9 cellular contexts compared by ENCODE assay signal in the genomic region with DNA sequence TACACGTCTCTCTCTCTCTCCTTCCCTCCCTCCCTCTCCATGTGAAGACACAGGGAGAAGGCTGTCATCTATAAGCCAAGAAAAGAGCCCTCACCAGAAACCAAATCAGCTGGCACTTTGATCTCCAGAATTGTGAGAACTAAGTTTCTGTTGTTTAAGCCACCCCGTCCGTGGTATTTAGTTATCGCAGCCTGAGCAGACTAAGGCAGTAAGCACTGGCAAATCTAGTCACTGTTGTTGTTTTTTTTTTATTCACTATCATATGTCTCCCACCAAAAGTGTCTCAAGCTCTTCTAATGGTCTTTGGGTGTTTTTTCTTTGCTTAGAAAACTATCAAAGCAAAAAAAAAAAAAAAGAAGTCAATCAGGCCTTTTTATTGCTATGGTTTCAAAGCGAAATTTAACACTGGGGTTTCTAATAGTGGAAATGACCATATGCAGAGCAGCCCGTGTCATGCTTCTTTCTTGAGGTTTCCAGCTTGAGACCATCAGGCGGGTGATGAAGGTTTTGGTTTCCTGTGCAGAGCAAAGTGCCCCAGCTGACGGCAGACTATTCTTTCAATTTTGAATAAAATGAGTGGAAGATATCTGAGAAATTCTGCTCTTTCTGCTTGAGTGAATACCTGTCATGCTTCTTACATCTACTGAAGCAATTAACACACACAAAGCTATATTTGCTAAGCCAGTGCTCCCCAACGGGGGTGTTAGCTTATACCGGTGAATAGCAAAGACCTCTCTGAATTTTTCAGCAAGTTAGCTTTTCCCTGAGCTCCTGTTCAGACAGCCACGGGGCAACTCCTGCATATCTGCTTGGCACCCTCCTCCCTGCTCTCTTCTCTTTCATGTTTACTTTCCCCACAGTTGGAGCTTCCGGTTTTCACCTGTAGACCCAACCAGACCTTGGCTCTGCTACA.
DNase-seq lines count a peak whose midpoint lies in the region; ATAC-seq lines count a peak whose summit lies in the region.
"Had no signal": no experiment of that assay in that cellular context is flagged by ENCODE, and none has a peak within 500 bp of the region (broad histone marks: within the 10 kb centered on the region; RNA-seq: fewer than 3 reads in every experiment).

No MANE protein-coding gene starts in this region.

- no peaks in the 10 kb centered on the region for H3K9me3 ChIP-seq in Karpas-422 (ENCODE audit: low read length)
- H3K9me3 ChIP-seq in CD4-positive, alpha-beta memory T cell (ENCODE audit: control insufficient read depth in 1 of 2, low read length in 2 of 2) = no peaks in the 10 kb centered on the region

- H3K27me3 ChIP-seq in Karpas-422 (ENCODE audit: low read length) = no peaks in the 10 kb centered on the region
- H3K27me3 ChIP-seq in CD4-positive, alpha-beta memory T cell (ENCODE audit: insufficient read depth, low read length) = no peaks in the 10 kb centered on the region

- peaks cover 3% of the 10 kb centered on the region for H3K9me3 Mint-ChIP-seq in stimulated activated memory B cell treated with anti-CD40 and anti-IgM and Interleukin-4, amounts not matched to agents 10 μg/mL and 1 μg/mL and 100 μg/mL, for 72 hours
- H3K9me3 Mint-ChIP-seq in CD4-positive, alpha-beta memory T cell = peaks cover 0 to 2% (median 0%) of the 10 kb centered on the region in 8 donors

- no peak overlapping the region for H2AFZ ChIP-seq in Karpas-422 (ENCODE audit: low read length)

- peak overlapping the region; percentile 27 for H3K4me2 ChIP-seq in Karpas-422 (ENCODE audit: low read depth, low read length, poor library complexity, severe bottlenecking)

- no peaks in the 10 kb centered on the region for H3K9me2 ChIP-seq in Karpas-422 (replicated peaks; ENCODE audit: insufficient read depth, low read length)

- intact Hi-C loops in left cardiac atrium (cut with DNase I) = no loop called here
- intact Hi-C loops in cardiac septum (cut with DNase I) = no loop called here
- intact Hi-C loops in CD4-positive, alpha-beta memory T cell (cut with micrococcal nuclease) = no loop called here

- no peak overlapping the region for H3K4me3 ChIP-seq in Karpas-422 (ENCODE audit: low read length)
- no peak overlapping the region for H3K4me3 ChIP-seq in CD4-positive, alpha-beta memory T cell (ENCODE audit: low read length in 2 of 2)

- peak; percentile 57 to 75 for ATAC-seq in left cardiac atrium
- ATAC-seq in HG02642 (IDR thresholded peaks at IDR 0.05; ENCODE audit: poor library complexity, unreplicated experiment) = peak; percentile 94
- ATAC-seq in stimulated activated memory B cell treated with anti-CD40 and anti-IgM and Interleukin-4, amounts not matched to agents 10 μg/mL and 1 μg/mL and 100 μg/mL, for 72 hours = peak; percentile 77

- in situ Hi-C loops in ACHN (cut with HindIII; ENCODE audit: low pct_ligation_motif_present, low pct_unique_long_range_greater_than_20kb, low sequenced_read_pairs) = no loop called here

- DNase-seq in left cardiac atrium (no peak), cardiac septum (ENCODE audit: low spot score) (no peak), Karpas-422 (peak; percentile 75), ACHN (no peak), NCI-H2196 treated with DMSO at 0.1 percent for 48 hours (lab: John Stamatoyannopoulos, UW; ENCODE audit: unreplicated experiment) (no peak)
- no peak for DNase-seq in CD4-positive, alpha-beta memory T cell

- H3K27me3 Mint-ChIP-seq in stimulated activated memory B cell treated with anti-CD40 and anti-IgM and Interleukin-4, amounts not matched to agents 10 μg/mL and 1 μg/mL and 100 μg/mL, for 72 hours = no peaks in the 10 kb centered on the region
- H3K27me3 Mint-ChIP-seq in CD4-positive, alpha-beta memory T cell = peaks cover 1 to 7% of the 10 kb centered on the region in 2 donors

- H3K27ac ChIP-seq in Karpas-422 (ENCODE audit: low read length) = no peak overlapping the region
- H3K27ac ChIP-seq in CD4-positive, alpha-beta memory T cell (ENCODE audit: low read depth, low read length) = no peak overlapping the region
- H3K27ac ChIP-seq: C4-2B had no signal

- H3K36me3 Mint-ChIP-seq in stimulated activated memory B cell treated with anti-CD40 and anti-IgM and Interleukin-4, amounts not matched to agents 10 μg/mL and 1 μg/mL and 100 μg/mL, for 72 hours = no peaks in the 10 kb centered on the region
- H3K36me3 Mint-ChIP-seq in CD4-positive, alpha-beta memory T cell = no peaks in the 10 kb centered on the region

- peak overlapping the region; percentile 46 for H3K27ac Mint-ChIP-seq in stimulated activated memory B cell treated with anti-CD40 and anti-IgM and Interleukin-4, amounts not matched to agents 10 μg/mL and 1 μg/mL and 100 μg/mL, for 72 hours
- H3K27ac Mint-ChIP-seq in CD4-positive, alpha-beta memory T cell = no peak overlapping the region

- H4K20me1 ChIP-seq in Karpas-422 (ENCODE audit: insufficient read depth, low read depth, low read length) = no peaks in the 10 kb centered on the region

- H3K4me1 Mint-ChIP-seq in stimulated activated memory B cell treated with anti-CD40 and anti-IgM and Interleukin-4, amounts not matched to agents 10 μg/mL and 1 μg/mL and 100 μg/mL, for 72 hours = peaks cover 12% of the 10 kb centered on the region
- H3K4me1 Mint-ChIP-seq in CD4-positive, alpha-beta memory T cell = no peaks in the 10 kb centered on the region

- POLR2A ChIA-PET in CD4-positive, alpha-beta memory T cell (lab: Charles Lee; ENCODE audit: partially characterized antibody) = no interaction called here

- no peaks in the 10 kb centered on the region for H3K36me3 ChIP-seq in Karpas-422 (ENCODE audit: insufficient read depth, low read length)
- H3K36me3 ChIP-seq in CD4-positive, alpha-beta memory T cell (ENCODE audit: insufficient read depth, low read length) = no peaks in the 10 kb centered on the region

- peak overlapping the region; percentile 5 for H3K4me3 Mint-ChIP-seq in stimulated activated memory B cell treated with anti-CD40 and anti-IgM and Interleukin-4, amounts not matched to agents 10 μg/mL and 1 μg/mL and 100 μg/mL, for 72 hours
- peak overlapping the region in 1 of 8 donors; percentile 15 for H3K4me3 Mint-ChIP-seq in CD4-positive, alpha-beta memory T cell

- no peak overlapping the region for H3K9ac ChIP-seq in Karpas-422 (ENCODE audit: low read length)

- H3K79me2 ChIP-seq in Karpas-422 (ENCODE audit: low read length) = no peaks in the 10 kb centered on the region

- peaks cover 21% of the 10 kb centered on the region for H3K4me1 ChIP-seq in Karpas-422 (ENCODE audit: low read length)
- no peaks in the 10 kb centered on the region for H3K4me1 ChIP-seq in CD4-positive, alpha-beta memory T cell (ENCODE audit: insufficient read depth, low read length)

- CTCF ChIA-PET in CD4-positive, alpha-beta memory T cell (lab: Charles Lee; ENCODE audit: partially characterized antibody) = no interaction called here
